Comparison of ENCODE assay signal across 15 cellular contexts in genomic region chr19:1085053-1085658, GRCh38. TPM values are rescaled to one million over a fixed set of nuclear protein-coding genes. Genes with fewer than 3 reads are reported as not detected.
DNase-seq lines count a peak whose midpoint lies in the region; ATAC-seq and TF ChIP-seq lines count a peak whose summit lies in the region.
"Had no signal": no experiment of that assay in that cellular context is flagged by ENCODE, and none has a peak within 500 bp of the region (broad histone marks: within the 10 kb centered on the region; RNA-seq: fewer than 3 reads in every experiment).

No MANE protein-coding gene starts in this region.

- no peak overlapping the region for H3K4me2 ChIP-seq in PC-9

- H3K9me3 Mint-ChIP-seq in activated T-cell treated with anti-CD3 and anti-CD28 coated beads, Interleukin-2, amount 50 U/mL, for 24 hours = no peaks in the 10 kb centered on the region
- H3K9me3 Mint-ChIP-seq in IgD-negative memory B cell = no peaks in the 10 kb centered on the region
- H3K9me3 Mint-ChIP-seq in activated naive CD8-positive, alpha-beta T cell treated with anti-CD3 and anti-CD28 coated beads, Interleukin-2, amount 10 ng/mL, durations not matched to agents 7 days and 5 days = no peaks in the 10 kb centered on the region
- H3K9me3 Mint-ChIP-seq: endodermal cell had no signal

- H3K79me2 ChIP-seq in PC-9 (ENCODE audit: low read depth) = no peaks in the 10 kb centered on the region

- H4K20me1 ChIP-seq in PC-9 (ENCODE audit: insufficient read depth) = no peaks in the 10 kb centered on the region

- H3K4me3 ChIP-seq in neutrophil (ENCODE audit: low read depth in 1 of 2, low read length in 1 of 2) (no peak overlapping the region), PC-9 (no peak overlapping the region)
- H3K4me3 ChIP-seq: left ventricle myocardium inferior had no signal

- H3K27me3 Mint-ChIP-seq in activated T-cell treated with anti-CD3 and anti-CD28 coated beads, Interleukin-2, amount 50 U/mL, for 24 hours = no peaks in the 10 kb centered on the region
- H3K27me3 Mint-ChIP-seq in IgD-negative memory B cell = no peaks in the 10 kb centered on the region
- H3K27me3 Mint-ChIP-seq in activated naive CD8-positive, alpha-beta T cell treated with anti-CD3 and anti-CD28 coated beads, Interleukin-2, amount 10 ng/mL, durations not matched to agents 7 days and 5 days = no peaks in the 10 kb centered on the region

- H3K9me3 ChIP-seq in neutrophil (no peaks in the 10 kb centered on the region), PC-9 (ENCODE audit: insufficient read depth, low read depth) (no peaks in the 10 kb centered on the region)
- H3K9me3 ChIP-seq: left ventricle myocardium inferior had no signal

- CTCF ChIA-PET in PC-9 (lab: Charles Lee) = no interaction called here

- intact Hi-C loops in PC-9 (cut with micrococcal nuclease; ENCODE audit: unreplicated experiment) = no loop called here

- peak overlapping the region; percentile 44 for H3K27ac Mint-ChIP-seq in activated T-cell treated with anti-CD3 and anti-CD28 coated beads, Interleukin-2, amount 50 U/mL, for 24 hours
- peak overlapping the region in 2 of 3 donors; percentile 86 to 97 for H3K27ac Mint-ChIP-seq in IgD-negative memory B cell
- peak overlapping the region; percentile 86 for H3K27ac Mint-ChIP-seq in activated naive CD8-positive, alpha-beta T cell treated with anti-CD3 and anti-CD28 coated beads, Interleukin-2, amount 10 ng/mL, durations not matched to agents 7 days and 5 days
- H3K27ac Mint-ChIP-seq: endodermal cell had no signal

- TF ChIP-seq CTCF in neutrophil (IDR thresholded peaks at IDR 0.05) (no peak), PC-9 (conservative IDR thresholded peaks at IDR 0.05) (no peak)

- H2AFZ ChIP-seq in PC-9 = no peak overlapping the region

- no peak overlapping the region for H3K4me3 Mint-ChIP-seq in activated T-cell treated with anti-CD3 and anti-CD28 coated beads, Interleukin-2, amount 50 U/mL, for 24 hours
- H3K4me3 Mint-ChIP-seq in IgD-negative memory B cell = peak overlapping the region in 3 of 4 donors; percentile 43 to 81 (median 73)
- peak overlapping the region; percentile 50 for H3K4me3 Mint-ChIP-seq in activated naive CD8-positive, alpha-beta T cell treated with anti-CD3 and anti-CD28 coated beads, Interleukin-2, amount 10 ng/mL, durations not matched to agents 7 days and 5 days
- H3K4me3 Mint-ChIP-seq: endodermal cell had no signal

- H3K36me3 ChIP-seq in neutrophil (peaks cover 93% of the 10 kb centered on the region), PC-9 (ENCODE audit: low read depth) (0 out of 2 replicates have a peak, but pooled peaks cover 3% of the 10 kb centered on the region)

- peaks cover 7% of the 10 kb centered on the region; the same call in 1 of the 2 replicates for H3F3A ChIP-seq in PC-9 (ENCODE audit: insufficient read depth, low read depth)

- POLR2A ChIA-PET in activated naive CD8-positive, alpha-beta T cell treated with anti-CD3 and anti-CD28 coated beads, Interleukin-2, amount 10 ng/mL, durations not matched to agents 7 days and 5 days (lab: Charles Lee) = interaction anchor here (0.6 to 17.6 kb wide), 14 partner anchors 9 to 163 kb away, joined by 3 to 644 read pairs (median 5); partner anchors contain the start of genes ABCA7, ARHGAP45, CNN2 and RNU6-2
- POLR2A ChIA-PET in PC-9 (lab: Charles Lee; ENCODE audit: unreplicated experiment) = no interaction called here

- H3K4me1 ChIP-seq in neutrophil (ENCODE audit: control insufficient read depth in 1 of 2, insufficient read depth in 1 of 2, low read depth in 1 of 2, low read length in 1 of 2) = peaks cover 37 to 52% of the 10 kb centered on the region in 2 experiments
- no peaks in the 10 kb centered on the region for H3K4me1 ChIP-seq in PC-9 (replicated peaks; ENCODE audit: insufficient read depth)

- peaks cover 91% of the 10 kb centered on the region for H3K36me3 Mint-ChIP-seq in activated T-cell treated with anti-CD3 and anti-CD28 coated beads, Interleukin-2, amount 50 U/mL, for 24 hours (ENCODE audit: low read depth)
- H3K36me3 Mint-ChIP-seq in IgD-negative memory B cell = no peaks in the 10 kb centered on the region
- peaks cover 24% of the 10 kb centered on the region for H3K36me3 Mint-ChIP-seq in activated naive CD8-positive, alpha-beta T cell treated with anti-CD3 and anti-CD28 coated beads, Interleukin-2, amount 10 ng/mL, durations not matched to agents 7 days and 5 days

- H3K27ac ChIP-seq in neutrophil (peak overlapping the region; percentile 93), PC-9 (no peak overlapping the region)
- H3K27ac ChIP-seq: left ventricle myocardium inferior had no signal

- BruUV-seq in PC-9 (replicated peaks; lab: Mats Ljungman, UMichigan) = no TSS peak

- H3K9me2 ChIP-seq in PC-9 (ENCODE audit: insufficient read depth) = no peaks in the 10 kb centered on the region

- ATAC-seq in activated naive CD8-positive, alpha-beta T cell treated with anti-CD3 and anti-CD28 coated beads, Interleukin-2, amount 10 ng/mL, durations not matched to agents 7 days and 5 days (ENCODE audit: low read depth) = no peak

- H3K4me1 Mint-ChIP-seq in activated T-cell treated with anti-CD3 and anti-CD28 coated beads, Interleukin-2, amount 50 U/mL, for 24 hours (ENCODE audit: low read depth) = peaks cover 69% of the 10 kb centered on the region
- peaks cover 18 to 28% (median 19%) of the 10 kb centered on the region in 3 donors for H3K4me1 Mint-ChIP-seq in IgD-negative memory B cell
- H3K4me1 Mint-ChIP-seq in activated naive CD8-positive, alpha-beta T cell treated with anti-CD3 and anti-CD28 coated beads, Interleukin-2, amount 10 ng/mL, durations not matched to agents 7 days and 5 days = peaks cover 32% of the 10 kb centered on the region

- H3K27me3 ChIP-seq in neutrophil = no peaks in the 10 kb centered on the region
- no peaks in the 10 kb centered on the region for H3K27me3 ChIP-seq in PC-9 (ENCODE audit: insufficient read depth, low read depth)

- no peak for DNase-seq in activated T-cell treated with anti-CD3 and anti-CD28 coated beads, Interleukin-2, amount 50 U/mL, for 24 hours
- no peak for DNase-seq in activated T-cell treated with anti-CD3 and anti-CD28 coated beads for 4 hours
- no peak for DNase-seq in activated naive CD8-positive, alpha-beta T cell treated with anti-CD3 and anti-CD28 coated beads, Interleukin-2, amount 10 ng/mL, durations not matched to agents 7 days and 5 days
- no peak for DNase-seq in cerebellum (ENCODE audit: low spot score)
- DNase-seq in PC-9 = no peak
- DNase-seq in NOMO-1 (lab: John Stamatoyannopoulos, UW; ENCODE audit: unreplicated experiment in 2 of 2) = no peak
- DNase-seq: central memory CD4-positive, alpha-beta T cell; endodermal cell; left ventricle myocardium inferior; MM.1S; NCI-H2081; RPMI8226; T-helper 9 cell had no signal

RNA-seq across cellular contexts. Expression of gene POLR2E, which starts 10.0 kb away (rescaled TPM):
- 237 TPM for polyA plus RNA-seq in IgD-negative memory B cell
- total RNA-seq in activated naive CD8-positive, alpha-beta T cell treated with anti-CD3 and anti-CD28 coated beads, Interleukin-2, amount 10 ng/mL, durations not matched to agents 7 days and 5 days = 100 to 1,000 TPM; 142 to 163 TPM
- total RNA-seq in cerebellum (28.6 TPM), PC-9 (2021) (180 and 237 TPM in 2 replicates)

RNA-seq across cellular contexts. Expression of gene ARHGAP45, which starts 18.2 kb away (rescaled TPM):
- 391 TPM for polyA plus RNA-seq in IgD-negative memory B cell
- 100 to 1,000 TPM; 576 to 581 TPM for total RNA-seq in activated naive CD8-positive, alpha-beta T cell treated with anti-CD3 and anti-CD28 coated beads, Interleukin-2, amount 10 ng/mL, durations not matched to agents 7 days and 5 days
- total RNA-seq in cerebellum (2.0 TPM), PC-9 (2021) (20.2 and 20.6 TPM in 2 replicates)

RNA-seq across cellular contexts. Expression of gene GPX4, which starts 18.6 kb away (rescaled TPM):
- 460 TPM for polyA plus RNA-seq in IgD-negative memory B cell
- total RNA-seq in activated naive CD8-positive, alpha-beta T cell treated with anti-CD3 and anti-CD28 coated beads, Interleukin-2, amount 10 ng/mL, durations not matched to agents 7 days and 5 days = 100 to 1,000 TPM; 194 to 206 TPM
- total RNA-seq in cerebellum = 112 TPM
- total RNA-seq in PC-9 (2021) = 465 and 489 TPM in 2 replicates

RNA-seq across cellular contexts. Expression of gene ABCA7, which starts 45.2 kb away (rescaled TPM):
- 21.4 TPM for polyA plus RNA-seq in IgD-negative memory B cell
- total RNA-seq in activated naive CD8-positive, alpha-beta T cell treated with anti-CD3 and anti-CD28 coated beads, Interleukin-2, amount 10 ng/mL, durations not matched to agents 7 days and 5 days = 100 to 1,000 TPM; 145 to 146 TPM
- total RNA-seq in cerebellum = 10.3 TPM
- 29.9 and 32.0 TPM in 2 replicates for total RNA-seq in PC-9 (2021)

RNA-seq across cellular contexts. Expression of gene CNN2, which starts 58.7 kb away (rescaled TPM):
- 596 TPM for polyA plus RNA-seq in IgD-negative memory B cell
- total RNA-seq in activated naive CD8-positive, alpha-beta T cell treated with anti-CD3 and anti-CD28 coated beads, Interleukin-2, amount 10 ng/mL, durations not matched to agents 7 days and 5 days = 100 to 1,000 TPM; 340 to 353 TPM
- total RNA-seq in cerebellum (12.2 TPM), PC-9 (2021) (168 and 206 TPM in 2 replicates)

Comparison
In these comparisons a context has a peak if more than half of its experiments do, and no peak if none do; other contexts are left out.
1. RNA of gene ARHGAP45, which starts 18.2 kb away (total RNA-seq): 576 to 581 TPM in activated naive CD8-positive, alpha-beta T cell treated with anti-CD3 and anti-CD28 coated beads, Interleukin-2, amount 10 ng/mL, durations not matched to agents 7 days and 5 days; 20.2 to 20.6 TPM in PC-9 and 2.0 TPM in cerebellum (single experiment); every median in the first group is over 10 times any median in the second.
2. Peak in every context shown above with its lines, with median percentiles within 50 percentile points of each other: H3K27ac Mint-ChIP-seq.